Comparison of ENCODE assay signal across 33 cellular contexts in the genomic region with DNA sequence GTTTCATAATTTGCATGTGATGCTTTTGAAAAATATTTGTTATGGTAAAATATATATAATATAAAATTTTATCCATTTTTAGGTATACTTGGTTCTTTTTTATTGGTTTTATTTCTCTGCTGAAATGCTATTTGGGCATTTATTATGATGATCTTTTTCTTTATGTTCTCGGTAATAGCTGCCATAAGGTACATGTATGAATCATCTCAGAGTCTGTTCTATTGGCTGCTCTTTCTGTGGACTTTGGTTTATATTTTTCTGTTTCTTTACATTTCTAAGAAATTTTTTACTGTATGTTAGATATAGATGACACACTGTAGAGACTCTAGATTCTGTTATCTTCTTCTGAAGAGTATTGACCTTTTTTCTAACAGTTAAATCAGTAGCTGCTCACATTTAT.
DNase-seq lines count a peak whose midpoint lies in the region; ATAC-seq and TF ChIP-seq lines count a peak whose summit lies in the region.
"Had no signal": no experiment of that assay in that cellular context is flagged by ENCODE, and none has a peak within 500 bp of the region (broad histone marks: within the 10 kb centered on the region; RNA-seq: fewer than 3 reads in every experiment).

No MANE protein-coding gene starts in this region.

- CTCF ChIA-PET in SK-N-SH (lab: Yijun Ruan, JAX): no interaction called here
- CTCF ChIA-PET in HEK293 (lab: Yijun Ruan, JAX): no interaction called here

- H3K9me2 ChIP-seq in SK-N-SH: no peaks in the 10 kb centered on the region

- no peak for ATAC-seq in SK-N-SH treated with all-trans-retinoic acid at 6 μM for 48 hours
- ATAC-seq in activated T-cell treated with anti-CD3 and anti-CD28 coated beads, Interleukin-2, amount 50 U/mL, for 72 hours (replicated peaks in 1 of 2): no peak
- ATAC-seq: A549; CD8-positive, alpha-beta T cell had no signal

- H3K9me3 Mint-ChIP-seq in activated T-cell treated with anti-CD3 and anti-CD28 coated beads, Interleukin-2, amount 50 U/mL, for 72 hours: peaks cover 5 to 15% of the 10 kb centered on the region in 2 donors

- POLR2A ChIA-PET in SK-N-SH (lab: Yijun Ruan, JAX): no interaction called here
- POLR2A ChIA-PET in HEK293 (lab: Yijun Ruan, JAX): no interaction called here

- peaks cover 7% of the 10 kb centered on the region for H3F3A ChIP-seq in SK-N-SH (replicated peaks; ENCODE audit: insufficient read depth)

- peaks cover 17 to 19% of the 10 kb centered on the region in 2 donors for H3K36me3 Mint-ChIP-seq in activated T-cell treated with anti-CD3 and anti-CD28 coated beads, Interleukin-2, amount 50 U/mL, for 72 hours (ENCODE audit: insufficient read depth in 2 of 2)

- H3K79me2 ChIP-seq in SK-N-SH (ENCODE audit: insufficient read depth): no peaks in the 10 kb centered on the region

- no peak for TF ChIP-seq EP300 in SK-N-SH (IDR thresholded peaks at IDR 0.05; ENCODE audit: borderline replicate concordance in 1 of 2, low read depth in 1 of 2, low read length in 1 of 2)

- H3K36me3 ChIP-seq in SK-N-SH (replicated peaks in 1 of 2; ENCODE audit: control insufficient read depth in 1 of 2, insufficient read depth in 2 of 2, low read length in 1 of 2) (peaks cover 4 to 27% of the 10 kb centered on the region in 2 experiments), HEK293 (ENCODE audit: control insufficient read depth in 2 of 2, insufficient read depth in 1 of 2, low read length in 2 of 2) (peaks cover under 1 to 19% of the 10 kb centered on the region in 2 experiments; a peak in 2 of 3 replicates)
- H3K36me3 ChIP-seq: BE2C had no signal

- no peak overlapping the region for H3K4me3 Mint-ChIP-seq in activated T-cell treated with anti-CD3 and anti-CD28 coated beads, Interleukin-2, amount 50 U/mL, for 72 hours
- H3K4me3 Mint-ChIP-seq: B cell; CD14-positive monocyte; CD4-positive, alpha-beta memory T cell; CD4-positive, alpha-beta T cell; CD4-positive, CD25-positive, alpha-beta regulatory T cell; CD8-positive, alpha-beta memory T cell; CD8-positive, alpha-beta T cell had no signal

- TF ChIP-seq CTCF in SK-N-SH (IDR thresholded peaks at IDR 0.05) (no peak), HEK293 (tag by site-specific recombination; IDR thresholded peaks at IDR 0.05) (no peak)

- no peak overlapping the region for H3K9ac ChIP-seq in SK-N-SH
- H3K9ac ChIP-seq: BLaER1; BLaER1 treated with 17β-estradiol and CSF1 and Interleukin-3, amounts not matched to agents 10 nM and 100 nM had no signal

- no peaks in the 10 kb centered on the region for H3K27me3 Mint-ChIP-seq in activated T-cell treated with anti-CD3 and anti-CD28 coated beads, Interleukin-2, amount 50 U/mL, for 72 hours (ENCODE audit: low read depth)
- H3K27me3 Mint-ChIP-seq: B cell; CD4-positive, alpha-beta memory T cell; CD4-positive, alpha-beta T cell; CD4-positive, CD25-positive, alpha-beta regulatory T cell; CD8-positive, alpha-beta memory T cell had no signal

- TF ChIP-seq RAD21 in SK-N-SH (IDR thresholded peaks at IDR 0.05; ENCODE audit: low read length): no peak

- no peaks in the 10 kb centered on the region for H3K4me1 Mint-ChIP-seq in activated T-cell treated with anti-CD3 and anti-CD28 coated beads, Interleukin-2, amount 50 U/mL, for 72 hours (ENCODE audit: low read depth)
- H3K4me1 Mint-ChIP-seq: B cell; CD14-positive monocyte; CD4-positive, alpha-beta memory T cell; CD8-positive, alpha-beta memory T cell had no signal

- H3K4me3 ChIP-seq in SK-N-SH (ENCODE audit: low read depth in 2 of 2, low read length in 1 of 2) (no peak overlapping the region), HEK293 (ENCODE audit: low read depth, low read length) (no peak overlapping the region)
- H3K4me3 ChIP-seq: A549; BLaER1; BLaER1 treated with 17β-estradiol and CSF1 and Interleukin-3, amounts not matched to agents 10 nM and 100 nM had no signal

- H4K20me1 ChIP-seq in SK-N-SH (ENCODE audit: insufficient read depth): no peaks in the 10 kb centered on the region
- H4K20me1 ChIP-seq: BLaER1; BLaER1 treated with 17β-estradiol and CSF1 and Interleukin-3, amounts not matched to agents 10 nM and 100 nM had no signal

- DNase-seq in SK-N-SH: no peak
- DNase-seq in activated T-cell treated with anti-CD3 and anti-CD28 coated beads, Interleukin-2, amount 50 U/mL, for 72 hours: no peak
- no peak for DNase-seq in activated T-cell treated with anti-CD3 and anti-CD28 coated beads, Interleukin-2, amount 50 U/mL, for 1 hour
- no peak for DNase-seq in activated CD4-positive, alpha-beta T cell treated with anti-CD3 and anti-CD28 coated beads, Interleukin-2, amount 50 U/mL, for 4 hours
- DNase-seq: 8988T; ACHN; AML-193; BE2C; C1 segment of cervical spinal cord; Caco-2; Calu3; CD4-positive, alpha-beta memory T cell; CD4-positive, alpha-beta T cell; CD4-positive, CD25-positive, alpha-beta regulatory T cell; CD8-positive, alpha-beta memory T cell; CD8-positive, alpha-beta T cell; COR-L47; DMS 273 treated with DMSO at 0.1 percent for 48 hours; DMS153; DMS53; DMS79; DMS79 treated with DMSO at 0.1 percent for 48 hours; DND-41; EL had no signal

- 95% methylated on average over 1 of the region's 1 CpG for WGBS in SK-N-SH (ENCODE audit: low lambda C conversion rate)

- H3K9me3 ChIP-seq in SK-N-SH (peaks cover 4% of the 10 kb centered on the region; the same call in 1 of the 2 replicates), HEK293 (ENCODE audit: control insufficient read depth, insufficient read depth, low read depth, low read length) (no peaks in the 10 kb centered on the region)
- H3K9me3 ChIP-seq: BE2C, Caco-2 had no signal

- H2AFZ ChIP-seq in SK-N-SH (ENCODE audit: low read depth): no peak overlapping the region

- peak overlapping the region; percentile 50 for H3K27ac Mint-ChIP-seq in activated T-cell treated with anti-CD3 and anti-CD28 coated beads, Interleukin-2, amount 50 U/mL, for 72 hours
- H3K27ac Mint-ChIP-seq: B cell; CD14-positive monocyte; CD4-positive, alpha-beta memory T cell; CD4-positive, alpha-beta T cell; CD4-positive, CD25-positive, alpha-beta regulatory T cell; CD8-positive, alpha-beta memory T cell; CD8-positive, alpha-beta T cell had no signal

- H3K27ac ChIP-seq in SK-N-SH (ENCODE audit: low read depth in 2 of 2, low read length in 1 of 2): no peak overlapping the region
- no peak overlapping the region for H3K27ac ChIP-seq in HEK293 (ENCODE audit: extremely low read depth, low read depth, low read length)
- H3K27ac ChIP-seq: 22Rv1; A549; BLaER1; BLaER1 treated with 17β-estradiol and CSF1 and Interleukin-3, amounts not matched to agents 10 nM and 100 nM; C4-2B had no signal

- peaks cover 0 to 5% of the 10 kb centered on the region in 2 experiments; a peak in 2 of 4 replicates for H3K4me1 ChIP-seq in SK-N-SH (ENCODE audit: control insufficient read depth in 1 of 2, insufficient read depth in 2 of 2, low read depth in 1 of 2, low read length in 1 of 2)
- H3K4me1 ChIP-seq in HEK293 (ENCODE audit: control insufficient read depth, insufficient read depth, low read length): no peaks in the 10 kb centered on the region
- H3K4me1 ChIP-seq: BE2C; BLaER1; BLaER1 treated with 17β-estradiol and CSF1 and Interleukin-3, amounts not matched to agents 10 nM and 100 nM; Caco-2 had no signal

- H3K4me2 ChIP-seq in SK-N-SH: no peak overlapping the region
- H3K4me2 ChIP-seq: A549; BLaER1; BLaER1 treated with 17β-estradiol and CSF1 and Interleukin-3, amounts not matched to agents 10 nM and 100 nM had no signal

- H3K27me3 ChIP-seq in SK-N-SH (ENCODE audit: insufficient read depth): no peaks in the 10 kb centered on the region
- H3K27me3 ChIP-seq: BE2C; BLaER1; BLaER1 treated with 17β-estradiol and CSF1 and Interleukin-3, amounts not matched to agents 10 nM and 100 nM had no signal

TF ChIP-seq in SK-N-SH treated with all-trans-retinoic acid at 6 μM for 48 hours, 23 proteins besides CTCF, POLR2A, EP300 and RAD21 (continues in another document):
- TF ChIP-seq, protein P1, sequence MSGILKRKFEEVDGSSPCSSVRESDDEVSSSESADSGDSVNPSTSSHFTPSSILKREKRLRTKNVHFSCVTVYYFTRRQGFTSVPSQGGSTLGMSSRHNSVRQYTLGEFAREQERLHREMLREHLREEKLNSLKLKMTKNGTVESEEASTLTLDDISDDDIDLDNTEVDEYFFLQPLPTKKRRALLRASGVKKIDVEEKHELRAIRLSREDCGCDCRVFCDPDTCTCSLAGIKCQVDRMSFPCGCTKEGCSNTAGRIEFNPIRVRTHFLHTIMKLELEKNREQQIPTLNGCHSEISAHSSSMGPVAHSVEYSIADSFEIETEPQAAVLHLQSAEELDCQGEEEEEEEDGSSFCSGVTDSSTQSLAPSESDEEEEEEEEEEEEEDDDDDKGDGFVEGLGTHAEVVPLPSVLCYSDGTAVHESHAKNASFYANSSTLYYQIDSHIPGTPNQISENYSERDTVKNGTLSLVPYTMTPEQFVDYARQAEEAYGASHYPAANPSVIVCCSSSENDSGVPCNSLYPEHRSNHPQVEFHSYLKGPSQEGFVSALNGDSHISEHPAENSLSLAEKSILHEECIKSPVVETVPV (CRISPR knock-in tag; IDR thresholded peaks at IDR 0.05): no peak

TF ChIP-seq in HEK293, 187 proteins besides CTCF, POLR2A, EP300 and RAD21:
- TF ChIP-seq ZXDB (tag by site-specific recombination; IDR thresholded peaks at IDR 0.05) (no peak), SETDB1 (IDR thresholded peaks at IDR 0.05; ENCODE audit: insufficient read length, low read length) (peak; percentile 57)
